ENCODE assay signal across 31 cellular contexts in the genomic region with DNA sequence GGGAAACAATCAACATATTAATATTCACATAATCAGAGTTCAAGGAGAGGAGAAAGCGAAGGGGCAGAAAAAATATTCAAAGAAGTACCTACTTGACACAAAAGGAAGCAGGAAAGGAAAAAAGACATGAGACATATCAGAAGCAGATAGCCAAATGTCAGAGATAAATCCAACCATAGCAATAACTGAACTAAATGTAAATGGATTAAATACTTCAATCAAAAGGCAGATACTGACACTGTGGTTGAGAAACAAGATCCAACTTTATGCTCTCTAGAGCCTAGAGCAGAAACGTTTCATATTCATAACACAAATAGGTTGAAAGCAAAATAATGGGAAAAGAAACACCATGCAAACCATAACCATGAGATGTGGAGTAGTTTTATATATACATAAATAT. TPM values are rescaled to one million over a fixed set of nuclear protein-coding genes. Genes with fewer than 3 reads are reported as not detected.
"Had no signal": no experiment of that assay in that cellular context is flagged by ENCODE, and none has a peak within 500 bp of the region (broad histone marks: within the 10 kb centered on the region; RNA-seq: fewer than 3 reads in every experiment).

No MANE protein-coding gene starts in this region.

- H3K9me3 ChIP-seq: suprapubic skin, testis, thoracic aorta, thyroid gland, transverse colon, upper lobe of left lung, upper lobe of right lung, uterus, vagina had no signal

- H3K4me3 ChIP-seq: stomach, suprapubic skin, testis, thoracic aorta, thyroid gland, tibial artery, tibial nerve, transverse colon, upper lobe of left lung, upper lobe of right lung, uterus, vagina had no signal

- ATAC-seq: stimulated activated effector memory CD8-positive, alpha-beta T cell treated with anti-CD3 and anti-CD28 coated beads, Interleukin-12 subunit alpha, Interleukin-12 subunit beta, amount 100 ng/mL, for 72 hours; stimulated activated memory B cell treated with anti-CD40 and anti-IgM and Interleukin-4, amounts not matched to agents 10 μg/mL and 1 μg/mL and 100 μg/mL, for 72 hours; stimulated activated naive B cell treated with anti-CD40 and anti-IgM and Interleukin-4, amounts not matched to agents 10 μg/mL and 1 μg/mL and 100 μg/mL, for 72 hours; stimulated activated naive CD8-positive, alpha-beta T cell treated with anti-CD3 and anti-CD28 coated beads, Interleukin-15, amount 100 ng/mL, for 72 hours; stimulated activated naive CD8-positive, alpha-beta T cell treated with anti-CD3 and anti-CD28 coated beads, Interleukin-15, Interleukin-2, amounts not matched to agents 100 U/mL and 50 U/mL, for 24 hours; upper lobe of right lung had no signal

- FAIRE-seq: urothelium cell line had no signal

- H3K27ac ChIP-seq: stomach, suprapubic skin, testis, thoracic aorta, thyroid gland, tibial artery, tibial nerve, transverse colon, upper lobe of left lung, upper lobe of right lung, uterus, vagina had no signal

- DNase-seq: stimulated activated CD4-positive, alpha-beta T cell treated with anti-CD3 and anti-CD28 coated beads, Interleukin-2, amount 100 ng/mL, for 48 hours; stimulated activated CD4-positive, alpha-beta T cell treated with anti-CD3 and anti-CD28 coated beads, Interleukin-4, amount 100 ng/mL, for 1 hour; stimulated activated CD4-positive, alpha-beta T cell treated with anti-CD3 and anti-CD28 coated beads, Interleukin-4, amount 100 ng/mL, for 24 hours; stimulated activated CD4-positive, alpha-beta T cell treated with anti-CD3 and anti-CD28 coated beads, Interleukin-4, amount 100 ng/mL, for 4 hours; stimulated activated CD8-positive, alpha-beta memory T cell treated with anti-CD3 and anti-CD28 coated beads, Interleukin-4, amount 100 ng/mL, for 48 hours; stimulated activated naive B cell treated with anti-CD40 and anti-IgM and Interleukin-4, amounts not matched to agents 10 μg/mL and 1 μg/mL and 100 μg/mL, for 72 hours; stimulated activated naive CD4-positive, alpha-beta T cell; stimulated activated naive CD4-positive, alpha-beta T cell treated with Interleukin-2 at 50 U/mL for 16 hours; stimulated activated naive CD8-positive, alpha-beta T cell treated with anti-CD3 and anti-CD28 coated beads, Interleukin-15, Interleukin-2, amounts not matched to agents 100 U/mL and 50 U/mL, for 24 hours; stomach; substantia nigra; testis; thyroid gland; tibial artery; transverse colon; trophoblast cell; upper lobe of left lung; upper lobe of right lung; uterus had no signal

- H3K4me1 ChIP-seq: suprapubic skin, testis, thyroid gland, transverse colon, upper lobe of right lung, uterus, vagina had no signal

- H3K36me3 ChIP-seq: transverse colon, uterus had no signal

- H3K27me3 ChIP-seq: testis, thyroid gland, tibial artery, tibial nerve, transverse colon, upper lobe of left lung, upper lobe of right lung, uterus, vagina had no signal

RNA-seq across cellular contexts. Expression of gene LCN1, which starts 11.8 kb away (rescaled TPM):
- total RNA-seq: stomach, subcutaneous adipose tissue, suprapubic skin, temporal lobe, testis, thoracic aorta, thyroid gland, tibial nerve, transverse colon, upper lobe of left lung, upper lobe of right lung, ureter, urinary bladder, vagina had no signal
- polyA plus RNA-seq: stomach, urinary bladder had no signal

RNA-seq across cellular contexts. Expression of gene OBP2A, which starts 36.5 kb away (rescaled TPM):
- total RNA-seq: stomach, subcutaneous adipose tissue, temporal lobe, thoracic aorta, thyroid gland, tibial nerve, transverse colon, upper lobe of left lung, upper lobe of right lung, ureter, urinary bladder, uterus, vagina had no signal
- polyA plus RNA-seq: stomach, urinary bladder had no signal

RNA-seq across cellular contexts. Expression of gene PAEP, which starts 52.1 kb away (rescaled TPM):
- total RNA-seq: stomach, subcutaneous adipose tissue, temporal lobe, testis, thoracic aorta, thyroid gland, tibial nerve, transverse colon, upper lobe of right lung, ureter, urinary bladder, uterus, vagina had no signal
- polyA plus RNA-seq: stomach, urinary bladder had no signal
